ENCODE assay signal across 9 cellular contexts in the genomic region with DNA sequence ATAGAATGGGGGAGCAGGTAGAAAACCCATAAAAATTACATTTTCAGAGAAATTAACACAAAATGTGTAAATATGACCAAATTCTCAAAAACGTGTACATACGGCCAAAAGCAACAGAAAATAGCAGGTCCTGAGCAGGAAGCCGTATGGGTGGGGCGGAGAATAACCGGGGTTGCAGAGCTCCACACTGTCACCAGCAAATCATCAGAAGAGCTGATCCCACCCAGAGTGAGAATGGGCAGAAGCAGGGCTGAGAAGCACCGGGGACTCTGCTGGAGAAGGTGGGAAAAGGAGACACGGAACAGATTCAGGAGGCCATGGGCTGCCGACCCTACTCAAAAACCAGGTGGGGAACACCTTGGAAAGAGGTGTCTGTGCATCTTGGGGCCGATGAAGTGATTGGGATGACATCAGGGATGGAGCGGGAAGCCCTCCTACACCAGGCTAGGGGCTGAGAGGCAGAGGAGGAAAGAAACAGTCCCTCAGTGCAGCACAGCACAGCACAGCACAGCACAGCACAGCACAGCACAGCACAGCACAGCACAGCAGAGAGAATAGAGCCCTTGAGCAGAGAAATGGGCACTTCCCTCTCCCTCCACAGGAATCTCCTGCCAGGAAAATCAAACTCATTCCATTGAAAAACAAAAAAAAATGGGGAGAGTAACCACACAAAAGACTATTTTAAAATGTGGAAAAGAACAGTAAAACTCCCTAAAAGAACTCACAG. TPM values are rescaled to one million over a fixed set of nuclear protein-coding genes. Genes with fewer than 3 reads are reported as not detected.
A peak's percentile ranks its signal among the peaks of the same experiment; 100 is the strongest.
DNase-seq lines count a peak whose midpoint lies in the region; ATAC-seq and TF ChIP-seq lines count a peak whose summit lies in the region.
"Had no signal": no experiment of that assay in that cellular context is flagged by ENCODE, and none has a peak within 500 bp of the region (broad histone marks: within the 10 kb centered on the region; RNA-seq: fewer than 3 reads in every experiment).

No MANE protein-coding gene starts in this region.

- peaks cover 0 to 3% (median 0%) of the 10 kb centered on the region in 7 donors for H3K9me3 Mint-ChIP-seq in CD14-positive monocyte

- peaks cover 15% of the 10 kb centered on the region for H3K4me1 ChIP-seq in right cardiac atrium (ENCODE audit: control insufficient read depth, insufficient read depth, low read length)

- no peaks in the 10 kb centered on the region for H3K27me3 Mint-ChIP-seq in CD14-positive monocyte (ENCODE audit: low read depth in 3 of 3)

- intact Hi-C loops in right cardiac atrium (cut with DNase I) (no loop called here), CD14-positive monocyte (cut with micrococcal nuclease) (no loop called here)

- peaks cover 39 to 52% of the 10 kb centered on the region in 2 donors for H3K36me3 Mint-ChIP-seq in CD14-positive monocyte

- H3K4me1 Mint-ChIP-seq in CD14-positive monocyte: peaks cover 20% of the 10 kb centered on the region

- 55% methylated on average over 10 of the region's 10 CpGs for WGBS in right cardiac atrium

- ATAC-seq in GM21381 (IDR thresholded peaks at IDR 0.05; ENCODE audit: unreplicated experiment): peak; percentile 50
- peak; percentile 41 for ATAC-seq in HG03521 (IDR thresholded peaks at IDR 0.05; ENCODE audit: unreplicated experiment)
- peak; percentile 80 to 93 for ATAC-seq in right cardiac atrium
- no peak for ATAC-seq in GM18520 (IDR thresholded peaks at IDR 0.05; ENCODE audit: unreplicated experiment)

- H3K4me3 ChIP-seq in right cardiac atrium (ENCODE audit: low read length): no peak overlapping the region

- H3K27me3 ChIP-seq in right cardiac atrium (ENCODE audit: control insufficient read depth, insufficient read depth): no peaks in the 10 kb centered on the region

- H3K27ac Mint-ChIP-seq in CD14-positive monocyte: no peak overlapping the region

- H3K9me3 ChIP-seq in right cardiac atrium (ENCODE audit: control insufficient read depth, low read length): no peaks in the 10 kb centered on the region

- DNase-seq in AG08395 (ENCODE audit: low spot score) (peak; percentile 32), right cardiac atrium (peak; percentile 35 to 55 (median 46)), CD14-positive monocyte (ENCODE audit: low spot score) (no peak), NCI-H526 treated with DMSO at 0.1 percent for 48 hours (lab: John Stamatoyannopoulos, UW) (no peak), T1000 (lab: John Stamatoyannopoulos, UW) (no peak)

- H3K27ac ChIP-seq in right cardiac atrium (ENCODE audit: low read length): peak overlapping the region; percentile 6

- no peak overlapping the region for H3K4me3 Mint-ChIP-seq in CD14-positive monocyte

- TF ChIP-seq CTCF in CD14-positive monocyte (IDR thresholded peaks at IDR 0.05): no peak

RNA-seq across cellular contexts. Expression of a gene that starts 22.3 kb away (rescaled TPM):
- total RNA-seq in right cardiac atrium: 10 to 100 TPM; 45.6 to 69.7 (median 62.3) TPM
- 14.2 TPM for polyA plus RNA-seq in right cardiac atrium
- polyA plus RNA-seq in CD14-positive monocyte: 10 to 100 TPM; 81.7 to 85.1 TPM

RNA-seq across cellular contexts. Expression of a gene that starts 47.4 kb away (rescaled TPM):
- total RNA-seq in right cardiac atrium: not detected
- polyA plus RNA-seq in right cardiac atrium (not detected), CD14-positive monocyte (not detected)
- total RNA-seq: H4 had no signal

Comparison
In these comparisons a context has a peak if more than half of its experiments do, and no peak if none do; other contexts are left out.
1. DNase-seq: peak in AG08395 (single experiment) and right cardiac atrium (3 of 3); none in CD14-positive monocyte (single experiment), NCI-H526 treated with DMSO at 0.1 percent for 48 hours (single experiment) and T1000 (single experiment).